Comparison of ENCODE assay signal across 25 cellular contexts in genomic region chr18:31952223-31952622, GRCh38.
"Had no signal": no experiment of that assay in that cellular context is flagged by ENCODE, and none has a peak within 500 bp of the region (broad histone marks: within the 10 kb centered on the region; RNA-seq: fewer than 3 reads in every experiment).

No MANE protein-coding gene starts in this region.

- H3K4me3 Mint-ChIP-seq: T-cell had no signal

- ATAC-seq: Panc1, PC-3, T-cell had no signal

- H3K36me3 Mint-ChIP-seq: T-cell had no signal

- H3K9ac ChIP-seq: SK-N-SH had no signal

- DNase-seq: IMR-90, Kasumi-1, KG1, MM.1S, MV-4-11, NCI-H1048, NCI-H1105, NCI-H1417 treated with DMSO at 0.1 percent for 48 hours, NCI-H146, NCI-H1694 treated with DMSO at 0.1 percent for 48 hours, NCI-H1930, NCI-H2081, NCI-H2107, NCI-H2227 treated with DMSO at 0.1 percent for 48 hours, NCI-H510A, NCI-H524 treated with DMSO at 0.1 percent for 48 hours, NCI-H69, NCI-H774, PC-3, SHP77, SK-N-SH, SW 1271, T-cell had no signal

- H3K27ac Mint-ChIP-seq: T-cell had no signal

- H3K4me2 ChIP-seq: SK-N-SH had no signal

- H3K9me3 Mint-ChIP-seq: T-cell had no signal

- H3K9me3 ChIP-seq: SK-N-SH had no signal

- H3K27ac ChIP-seq: RWPE1 had no signal
